Comparison of ENCODE assay signal across 8 cellular contexts in genomic region chr3:77038468-77038927, GRCh38. TPM values are rescaled to one million over a fixed set of nuclear protein-coding genes. Genes with fewer than 3 reads are reported as not detected.
DNase-seq lines count a peak whose midpoint lies in the region; ATAC-seq and TF ChIP-seq lines count a peak whose summit lies in the region.

No MANE protein-coding gene starts in this region.

- H3K27me3 ChIP-seq in heart right ventricle, result peaks cover 10 to 67% (median 49%) of the 10 kb centered on the region in 7 donors

- no peaks in the 10 kb centered on the region for H3K9me3 ChIP-seq in heart right ventricle

- intact Hi-C loops in heart right ventricle (cut with DNase I) (loop anchor here in 8 of 10 donors (1.0 to 5.0 kb wide), 5 partner anchors 216 to 1609 kb away; no protein-coding TSS in a partner anchor), posterior cingulate gyrus (cut with DNase I) (loop anchor here (1.0 to 5.0 kb wide), 4 partner anchors 217 to 1609 kb away; no protein-coding TSS in a partner anchor)
- intact Hi-C loops in activated T-helper 2 cell treated with anti-CD3 and anti-CD28 coated beads, Interferon-gamma antibody, Interleukin-2, Interleukin-4, amounts not matched to agents 10 μg/mL and 5 μg/mL and 100 μg/mL, durations not matched to agents 14 hours and 24 hours and 36 hours (cut with micrococcal nuclease), result loop anchor here (10.0 kb wide), 1 partner anchor 216 kb away; no protein-coding TSS in a partner anchor

- H3K27ac ChIP-seq in heart right ventricle, result no peak overlapping the region

- peak; percentile 26 to 71 (median 59) for TF ChIP-seq CTCF in heart right ventricle (IDR thresholded peaks at IDR 0.05)

- no peak overlapping the region for H3K27ac Mint-ChIP-seq in activated T-helper 2 cell treated with anti-CD3 and anti-CD28 coated beads, Interferon-gamma antibody, Interleukin-2, Interleukin-4, amounts not matched to agents 10 μg/mL and 5 μg/mL and 100 μg/mL, durations not matched to agents 14 hours and 24 hours and 36 hours

- H3K36me3 Mint-ChIP-seq in activated T-helper 2 cell treated with anti-CD3 and anti-CD28 coated beads, Interferon-gamma antibody, Interleukin-2, Interleukin-4, amounts not matched to agents 10 μg/mL and 5 μg/mL and 100 μg/mL, durations not matched to agents 14 hours and 24 hours and 36 hours (ENCODE audit: low read depth), result no peaks in the 10 kb centered on the region

- no peak overlapping the region for H3K4me3 Mint-ChIP-seq in activated T-helper 2 cell treated with anti-CD3 and anti-CD28 coated beads, Interferon-gamma antibody, Interleukin-2, Interleukin-4, amounts not matched to agents 10 μg/mL and 5 μg/mL and 100 μg/mL, durations not matched to agents 14 hours and 24 hours and 36 hours (ENCODE audit: low read depth)

- peaks cover 22% of the 10 kb centered on the region for H3K27me3 Mint-ChIP-seq in activated T-helper 2 cell treated with anti-CD3 and anti-CD28 coated beads, Interferon-gamma antibody, Interleukin-2, Interleukin-4, amounts not matched to agents 10 μg/mL and 5 μg/mL and 100 μg/mL, durations not matched to agents 14 hours and 24 hours and 36 hours (ENCODE audit: low read depth)

- ATAC-seq in HG02981 (IDR thresholded peaks at IDR 0.05; ENCODE audit: unreplicated experiment) (peak; percentile 65), heart right ventricle (peak; percentile 83 to 95 (median 93)), GM19328 (IDR thresholded peaks at IDR 0.05; ENCODE audit: unreplicated experiment) (no peak)

- 0 to 1% methylated on average over 21 of the region's 21 CpGs for WGBS in heart right ventricle, 2 donors

- DNase-seq in DMS53 (lab: John Stamatoyannopoulos, UW), result peak; percentile 80
- DNase-seq in NCI-H345 (lab: John Stamatoyannopoulos, UW), result peak; percentile 85
- DNase-seq in amniotic stem cell (lab: John Stamatoyannopoulos, UW), result peak; percentile 84
- DNase-seq in heart right ventricle, result peak; percentile 32 to 38
- DNase-seq in posterior cingulate gyrus, result peak; percentile 43 to 94 (median 68)
- DNase-seq in activated T-helper 2 cell treated with anti-CD3 and anti-CD28 coated beads, Interferon-gamma antibody, Interleukin-2, Interleukin-4, amounts not matched to agents 10 μg/mL and 5 μg/mL and 100 μg/mL, durations not matched to agents 14 hours and 24 hours and 36 hours (ENCODE audit: low spot score), result no peak

- H3K36me3 ChIP-seq in heart right ventricle, result no peaks in the 10 kb centered on the region

- no peaks in the 10 kb centered on the region for H3K9me3 Mint-ChIP-seq in activated T-helper 2 cell treated with anti-CD3 and anti-CD28 coated beads, Interferon-gamma antibody, Interleukin-2, Interleukin-4, amounts not matched to agents 10 μg/mL and 5 μg/mL and 100 μg/mL, durations not matched to agents 14 hours and 24 hours and 36 hours

- peak overlapping the region in 9 of 10 donors; percentile 14 to 57 (median 49) for H3K4me3 ChIP-seq in heart right ventricle

- H3K4me1 ChIP-seq in heart right ventricle, result peaks cover 0 to 20% (median 10%) of the 10 kb centered on the region in 9 donors

- H3K4me1 Mint-ChIP-seq in activated T-helper 2 cell treated with anti-CD3 and anti-CD28 coated beads, Interferon-gamma antibody, Interleukin-2, Interleukin-4, amounts not matched to agents 10 μg/mL and 5 μg/mL and 100 μg/mL, durations not matched to agents 14 hours and 24 hours and 36 hours (ENCODE audit: low read depth), result no peaks in the 10 kb centered on the region

RNA-seq across cellular contexts. Expression of gene ROBO2, which starts 1.4 kb away (rescaled TPM):
- total RNA-seq in heart right ventricle, result 1 to 10 TPM in 1 of 10 donors, under 1 TPM in 6, not detected in 3; 0.04 to 3.5 (median 0.40) TPM
- polyA plus RNA-seq in heart right ventricle, result under 1 TPM; 0.10 to 0.15 TPM
- not detected in 2 replicates for total RNA-seq in activated T-helper 2 cell treated with anti-CD3 and anti-CD28 coated beads, Interferon-gamma antibody, Interleukin-2, Interleukin-4, amounts not matched to agents 10 μg/mL and 5 μg/mL and 100 μg/mL, durations not matched to agents 14 hours and 24 hours and 36 hours
